Comparison of ENCODE assay signal across 21 cellular contexts in the genomic region with DNA sequence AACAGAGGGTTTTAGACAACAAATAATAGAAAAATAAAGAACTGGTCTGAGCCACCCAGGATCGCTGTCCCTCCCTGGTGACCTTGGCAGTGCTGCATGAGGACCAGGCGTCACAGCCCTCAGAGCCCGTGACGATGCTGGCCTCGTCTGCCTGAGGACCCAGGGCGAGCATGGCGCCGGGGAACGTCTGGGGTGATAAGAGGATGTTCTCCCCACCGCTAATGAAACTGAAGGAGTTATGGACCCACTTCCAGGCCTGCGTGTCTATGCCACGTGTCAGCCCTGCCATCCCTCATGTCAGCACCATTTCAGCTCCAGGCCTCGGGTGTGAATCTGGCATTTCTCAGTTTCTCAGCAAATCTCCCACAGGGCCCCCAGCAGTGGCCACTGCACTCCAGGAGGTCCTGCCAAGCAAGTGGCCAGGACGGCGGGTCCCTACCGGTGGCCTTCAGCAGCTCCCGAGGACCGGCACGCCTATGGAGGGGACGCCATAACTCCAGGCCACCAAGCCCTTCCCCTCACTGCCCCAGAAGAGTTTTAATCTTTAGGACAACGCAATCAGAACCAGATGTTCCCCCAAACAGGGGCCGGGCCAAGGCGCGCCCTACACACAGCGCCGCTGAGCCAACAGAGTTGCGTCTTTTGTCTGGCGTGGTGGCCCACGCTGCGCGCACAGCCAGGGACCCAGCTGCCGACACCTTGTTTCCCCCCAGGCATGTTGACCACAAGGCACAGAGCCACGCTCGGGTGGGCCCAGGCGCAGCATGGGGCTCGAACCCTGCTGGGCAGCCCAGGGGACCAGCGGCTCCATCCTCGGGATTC.
"Had no signal": no experiment of that assay in that cellular context is flagged by ENCODE, and none has a peak within 500 bp of the region (broad histone marks: within the 10 kb centered on the region; RNA-seq: fewer than 3 reads in every experiment).

No MANE protein-coding gene starts in this region.

- H3K9me3 ChIP-seq: esophagus muscularis mucosa, ovary, thyroid gland had no signal

- H3K4me1 ChIP-seq: neural progenitor cell, thyroid gland had no signal

- H3K4me2 ChIP-seq: neural progenitor cell had no signal

- DNase-seq: activated CD4-positive, alpha-beta memory T cell treated with anti-CD3 and anti-CD28 coated beads, Interleukin-2, amount 10 ng/mL, durations not matched to agents 7 days and 5 days; activated CD4-positive, alpha-beta T cell treated with anti-CD3 and anti-CD28 coated beads for 48 hours; activated CD4-positive, CD25-positive, alpha-beta regulatory T cell; activated CD8-positive, alpha-beta memory T cell treated with anti-CD3 and anti-CD28 coated beads, Interleukin-2, amount 10 ng/mL, durations not matched to agents 7 days and 5 days; activated naive CD4-positive, alpha-beta T cell treated with Interleukin-2 at 50 U/mL for 16 hours; activated naive CD8-positive, alpha-beta T cell treated with anti-CD3 and anti-CD28 coated beads, Interleukin-2, amount 10 ng/mL, durations not matched to agents 7 days and 5 days; anterior cingulate cortex; brain microvascular endothelial cell; cortex of kidney; effector CD4-positive, alpha-beta T cell; hippocampal formation; islet precursor cell; left colon; mammary epithelial cell; stimulated activated naive B cell treated with anti-CD40 and anti-IgM and Interleukin-4, amounts not matched to agents 10 μg/mL and 1 μg/mL and 100 μg/mL, for 72 hours; SW 1271; T-helper 2 cell; thyroid gland had no signal

- H2AFZ ChIP-seq: neural progenitor cell had no signal

- H3K27ac ChIP-seq: brain microvascular endothelial cell, esophagus muscularis mucosa, neural progenitor cell, ovary, thyroid gland had no signal

- H3K9ac ChIP-seq: neural progenitor cell had no signal

- H3K27me3 ChIP-seq: brain microvascular endothelial cell, ovary, thyroid gland had no signal

- H3K4me3 ChIP-seq: esophagus muscularis mucosa, neural progenitor cell, ovary, thyroid gland had no signal

- H3K36me3 ChIP-seq: brain microvascular endothelial cell, esophagus muscularis mucosa, neural progenitor cell, ovary, thyroid gland had no signal
